ENCODE assay signal across 1 cellular context in the genomic region with DNA sequence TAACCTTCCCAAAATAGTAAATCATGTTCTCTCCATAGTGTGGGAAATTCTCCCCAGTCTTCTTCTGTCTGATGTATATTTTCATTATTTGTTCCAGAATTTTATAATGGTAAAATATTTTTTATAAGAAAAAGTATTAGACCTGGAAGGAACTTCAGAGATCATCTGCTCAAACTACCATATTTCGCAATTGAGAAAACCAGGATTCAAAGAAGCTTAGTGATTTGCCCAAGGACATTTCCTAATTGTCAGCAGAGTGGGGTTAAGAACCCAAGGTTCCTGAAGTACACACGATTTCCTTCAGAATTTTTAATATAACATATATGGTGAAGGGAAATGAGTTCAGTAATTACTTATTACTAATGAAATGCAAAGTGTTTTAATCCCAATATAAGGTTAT.
A peak's percentile ranks its signal among the peaks of the same experiment; 100 is the strongest.
TF ChIP-seq lines count a peak whose summit lies in the region.

No MANE protein-coding gene starts in this region.

TF ChIP-seq in IMR-90, 13 proteins besides CTCF, POLR2A, EP300 and RAD21:
- no peak for TF ChIP-seq NFE2L2 (IDR thresholded peaks at IDR 0.05; ENCODE audit: low read depth, low read length)
- peak; percentile 70 for TF ChIP-seq CEBPB (IDR thresholded peaks at IDR 0.05; ENCODE audit: low read depth, low read length)
- no peak for TF ChIP-seq SMC3 (IDR thresholded peaks at IDR 0.05; ENCODE audit: low read depth, low read length)
- TF ChIP-seq RCOR1 (IDR thresholded peaks at IDR 0.05; ENCODE audit: insufficient replicate concordance, low read length), result no peak
TF ChIP-seq in IMR-90: peak in this region for 1.
